In genomic region chr16:89549007-89549700, GRCh38 we compare ENCODE assay signal across 14 cellular contexts. TPM values are rescaled to one million over a fixed set of nuclear protein-coding genes. Genes with fewer than 3 reads are reported as not detected.
DNase-seq lines count a peak whose midpoint lies in the region; ATAC-seq and TF ChIP-seq lines count a peak whose summit lies in the region.
"Had no signal": no experiment of that assay in that cellular context is flagged by ENCODE, and none has a peak within 500 bp of the region (broad histone marks: within the 10 kb centered on the region; RNA-seq: fewer than 3 reads in every experiment).

No MANE protein-coding gene starts in this region.

- ATAC-seq in naive thymus-derived CD8-positive, alpha-beta T cell: peak; percentile 90 to 94
- ATAC-seq in HG02571 (IDR thresholded peaks at IDR 0.05; ENCODE audit: unreplicated experiment): no peak

- H3K4me1 ChIP-seq in OCI-LY7 (ENCODE audit: insufficient read depth, low read length, poor library complexity, severe bottlenecking): peaks cover 4% of the 10 kb centered on the region
- H3K4me1 ChIP-seq: thyroid gland had no signal

- peak overlapping the region; percentile 27 for H3K27ac ChIP-seq in OCI-LY7 (ENCODE audit: low read depth, low read length, poor library complexity, severe bottlenecking)
- H3K27ac ChIP-seq: brain microvascular endothelial cell, GM23248, thyroid gland had no signal

- H4K20me1 ChIP-seq in OCI-LY7 (ENCODE audit: insufficient read depth, low read length): no peaks in the 10 kb centered on the region

- H3K36me3 ChIP-seq in OCI-LY7 (ENCODE audit: insufficient read depth, low read length): peaks cover 52% of the 10 kb centered on the region; the same call in 1 of the 2 replicates

- no peaks in the 10 kb centered on the region for H3K9me3 Mint-ChIP-seq in activated T-cell treated with anti-CD3 and anti-CD28 coated beads, Interleukin-2, amount 50 U/mL, for 24 hours
- no peaks in the 10 kb centered on the region for H3K9me3 Mint-ChIP-seq in activated T-helper 2 cell treated with anti-CD3 and anti-CD28 coated beads, Interferon-gamma antibody, Interleukin-2, Interleukin-4, amounts not matched to agents 10 μg/mL and 5 μg/mL and 100 μg/mL, durations not matched to agents 14 hours and 24 hours and 36 hours
- no peaks in the 10 kb centered on the region for H3K9me3 Mint-ChIP-seq in naive thymus-derived CD8-positive, alpha-beta T cell

- H3K9me2 ChIP-seq in OCI-LY7 (ENCODE audit: insufficient read depth, low read length): no peaks in the 10 kb centered on the region

- H3K36me3 Mint-ChIP-seq in activated T-cell treated with anti-CD3 and anti-CD28 coated beads, Interleukin-2, amount 50 U/mL, for 24 hours (ENCODE audit: low read depth): peaks cover 88% of the 10 kb centered on the region
- peaks cover 43% of the 10 kb centered on the region for H3K36me3 Mint-ChIP-seq in activated T-helper 2 cell treated with anti-CD3 and anti-CD28 coated beads, Interferon-gamma antibody, Interleukin-2, Interleukin-4, amounts not matched to agents 10 μg/mL and 5 μg/mL and 100 μg/mL, durations not matched to agents 14 hours and 24 hours and 36 hours (ENCODE audit: low read depth)
- H3K36me3 Mint-ChIP-seq in naive thymus-derived CD8-positive, alpha-beta T cell: peaks cover 0 to 52% (median 8%) of the 10 kb centered on the region in 3 donors

- H3K79me2 ChIP-seq in OCI-LY7 (ENCODE audit: insufficient read depth, low read depth, low read length): no peaks in the 10 kb centered on the region

- CTCF ChIA-PET in OCI-LY7 (lab: Charles Lee; ENCODE audit: unreplicated experiment): no interaction called here

- H3K4me1 Mint-ChIP-seq in activated T-cell treated with anti-CD3 and anti-CD28 coated beads, Interleukin-2, amount 50 U/mL, for 24 hours (ENCODE audit: low read depth): peaks cover 19% of the 10 kb centered on the region
- peaks cover 6% of the 10 kb centered on the region for H3K4me1 Mint-ChIP-seq in activated T-helper 2 cell treated with anti-CD3 and anti-CD28 coated beads, Interferon-gamma antibody, Interleukin-2, Interleukin-4, amounts not matched to agents 10 μg/mL and 5 μg/mL and 100 μg/mL, durations not matched to agents 14 hours and 24 hours and 36 hours (ENCODE audit: low read depth)
- peaks cover 9 to 35% (median 24%) of the 10 kb centered on the region in 4 donors for H3K4me1 Mint-ChIP-seq in naive thymus-derived CD8-positive, alpha-beta T cell

- no peak overlapping the region for H3K4me3 Mint-ChIP-seq in activated T-cell treated with anti-CD3 and anti-CD28 coated beads, Interleukin-2, amount 50 U/mL, for 24 hours
- no peak overlapping the region for H3K4me3 Mint-ChIP-seq in activated T-helper 2 cell treated with anti-CD3 and anti-CD28 coated beads, Interferon-gamma antibody, Interleukin-2, Interleukin-4, amounts not matched to agents 10 μg/mL and 5 μg/mL and 100 μg/mL, durations not matched to agents 14 hours and 24 hours and 36 hours (ENCODE audit: low read depth)
- H3K4me3 Mint-ChIP-seq in naive thymus-derived CD8-positive, alpha-beta T cell: peak overlapping the region; percentile 33 to 91 (median 78)

- no peak for TF ChIP-seq CTCF in OCI-LY7 (conservative IDR thresholded peaks at IDR 0.05; ENCODE audit: low read length)

- no peak for DNase-seq in activated T-cell treated with anti-CD3 and anti-CD28 coated beads, Interleukin-2, amount 50 U/mL, for 24 hours
- no peak for DNase-seq in activated T-cell treated with anti-CD3 and anti-CD28 coated beads, Interleukin-2, amount 50 U/mL, for 48 hours
- DNase-seq in OCI-LY7 (ENCODE audit: low spot score): no peak
- no peak for DNase-seq in activated T-helper 2 cell treated with anti-CD3 and anti-CD28 coated beads, Interferon-gamma antibody, Interleukin-2, Interleukin-4, amounts not matched to agents 10 μg/mL and 5 μg/mL and 100 μg/mL, durations not matched to agents 14 hours and 24 hours and 36 hours (ENCODE audit: low spot score)
- peak in 7 of 10 donors; percentile 24 to 82 (median 61) for DNase-seq in naive thymus-derived CD8-positive, alpha-beta T cell
- no peak for DNase-seq in RKO (ENCODE audit: low spot score)
- DNase-seq in kidney glomerular epithelial cell (lab: John Stamatoyannopoulos, UW): no peak
- DNase-seq: brain microvascular endothelial cell, EL, GM23248, NCI-H1417, NCI-H510A treated with DMSO at 0.1 percent for 48 hours, thyroid gland had no signal

- no peak overlapping the region for H2AFZ ChIP-seq in OCI-LY7 (ENCODE audit: low read length)
- H2AFZ ChIP-seq: GM23248 had no signal

- no peaks in the 10 kb centered on the region for H3K9me3 ChIP-seq in OCI-LY7 (ENCODE audit: low read length)
- H3K9me3 ChIP-seq: thyroid gland had no signal

- POLR2A ChIA-PET in OCI-LY7 (lab: Charles Lee): interaction anchor here (1.5 kb wide), 1 partner anchor 23 kb away, joined by 7 read pairs; no protein-coding TSS in a partner anchor
- POLR2A ChIA-PET in naive thymus-derived CD8-positive, alpha-beta T cell (lab: Charles Lee): interaction anchor here (0.6 to 2.5 kb wide), 13 partner anchors 9 to 1118 kb away, joined by 3 to 15 read pairs (median 4); partner anchors contain the start of genes RPL13 and SPG7

- H3K4me3 ChIP-seq in OCI-LY7 (ENCODE audit: low read depth, low read length, poor library complexity, severe bottlenecking): no peak overlapping the region
- H3K4me3 ChIP-seq: GM23248, thyroid gland had no signal

- no peak overlapping the region for H3K4me2 ChIP-seq in OCI-LY7 (ENCODE audit: low read length)

- intact Hi-C loops in OCI-LY7 (cut with micrococcal nuclease; ENCODE audit: unreplicated experiment): no loop called here
- intact Hi-C loops in activated T-helper 2 cell treated with anti-CD3 and anti-CD28 coated beads, Interferon-gamma antibody, Interleukin-2, Interleukin-4, amounts not matched to agents 10 μg/mL and 5 μg/mL and 100 μg/mL, durations not matched to agents 14 hours and 24 hours and 36 hours (cut with micrococcal nuclease): no loop called here

- no peaks in the 10 kb centered on the region for H3K27me3 Mint-ChIP-seq in activated T-cell treated with anti-CD3 and anti-CD28 coated beads, Interleukin-2, amount 50 U/mL, for 24 hours
- no peaks in the 10 kb centered on the region for H3K27me3 Mint-ChIP-seq in activated T-helper 2 cell treated with anti-CD3 and anti-CD28 coated beads, Interferon-gamma antibody, Interleukin-2, Interleukin-4, amounts not matched to agents 10 μg/mL and 5 μg/mL and 100 μg/mL, durations not matched to agents 14 hours and 24 hours and 36 hours (ENCODE audit: low read depth)
- H3K27me3 Mint-ChIP-seq in naive thymus-derived CD8-positive, alpha-beta T cell: no peaks in the 10 kb centered on the region

- H3K27ac Mint-ChIP-seq in activated T-cell treated with anti-CD3 and anti-CD28 coated beads, Interleukin-2, amount 50 U/mL, for 24 hours: peak overlapping the region; percentile 63
- H3K27ac Mint-ChIP-seq in activated T-helper 2 cell treated with anti-CD3 and anti-CD28 coated beads, Interferon-gamma antibody, Interleukin-2, Interleukin-4, amounts not matched to agents 10 μg/mL and 5 μg/mL and 100 μg/mL, durations not matched to agents 14 hours and 24 hours and 36 hours: peak overlapping the region; percentile 84
- H3K27ac Mint-ChIP-seq in naive thymus-derived CD8-positive, alpha-beta T cell: peak overlapping the region; percentile 86 to 99 (median 96)

- no TSS peak for BruUV-seq in OCI-LY7 (replicated peaks; lab: Mats Ljungman, UMichigan)

RNA-seq across cellular contexts. Expression of gene RPL13, which starts 11.3 kb away (rescaled TPM):
- total RNA-seq in OCI-LY7 (2014; rRNA removed; shearing (Covaris generic)): 7,440 and 9,791 TPM in 2 replicates
- total RNA-seq in OCI-LY7 (2022): 2,903 and 2,928 TPM in 2 replicates
- 2,404 and 2,406 TPM in 2 replicates for total RNA-seq in activated T-helper 2 cell treated with anti-CD3 and anti-CD28 coated beads, Interferon-gamma antibody, Interleukin-2, Interleukin-4, amounts not matched to agents 10 μg/mL and 5 μg/mL and 100 μg/mL, durations not matched to agents 14 hours and 24 hours and 36 hours
- total RNA-seq in naive thymus-derived CD8-positive, alpha-beta T cell: 1,000 to 10,000 TPM; 5,034 to 5,103 TPM
- polyA plus RNA-seq in naive thymus-derived CD8-positive, alpha-beta T cell: 1,000 to 10,000 TPM; 5,034 to 7,902 (median 7,525) TPM

RNA-seq across cellular contexts. Expression of gene CPNE7, which starts 26.4 kb away (rescaled TPM):
- total RNA-seq in OCI-LY7 (2014; rRNA removed; shearing (Covaris generic)): 0.33 TPM in 1 of 2 replicates, not detected in the other
- total RNA-seq in OCI-LY7 (2022): 0.83 TPM in 1 of 2 replicates, not detected in the other
- total RNA-seq in activated T-helper 2 cell treated with anti-CD3 and anti-CD28 coated beads, Interferon-gamma antibody, Interleukin-2, Interleukin-4, amounts not matched to agents 10 μg/mL and 5 μg/mL and 100 μg/mL, durations not matched to agents 14 hours and 24 hours and 36 hours: 19.8 and 25.7 TPM in 2 replicates
- total RNA-seq in naive thymus-derived CD8-positive, alpha-beta T cell: under 1 TPM in 1 of 2 experiments, not detected in 1; 0.23 TPM
- polyA plus RNA-seq in naive thymus-derived CD8-positive, alpha-beta T cell: under 1 TPM in 1 of 3 donors, not detected in 2; 0.53 TPM

RNA-seq across cellular contexts. Expression of gene SPG7, which starts 41.0 kb away (rescaled TPM):
- 77.6 and 92.7 TPM in 2 replicates for total RNA-seq in OCI-LY7 (2014; rRNA removed; shearing (Covaris generic))
- total RNA-seq in OCI-LY7 (2022): 106 and 121 TPM in 2 replicates
- 115 and 125 TPM in 2 replicates for total RNA-seq in activated T-helper 2 cell treated with anti-CD3 and anti-CD28 coated beads, Interferon-gamma antibody, Interleukin-2, Interleukin-4, amounts not matched to agents 10 μg/mL and 5 μg/mL and 100 μg/mL, durations not matched to agents 14 hours and 24 hours and 36 hours
- total RNA-seq in naive thymus-derived CD8-positive, alpha-beta T cell: 100 to 1,000 TPM; 164 to 169 TPM
- 10 to 100 TPM; 44.8 to 58.2 (median 44.9) TPM for polyA plus RNA-seq in naive thymus-derived CD8-positive, alpha-beta T cell

RNA-seq across cellular contexts. Expression of gene ANKRD11, which starts 58.8 kb away (rescaled TPM):
- total RNA-seq in OCI-LY7 (2014; rRNA removed; shearing (Covaris generic)): 87.0 and 89.1 TPM in 2 replicates
- 247 and 251 TPM in 2 replicates for total RNA-seq in OCI-LY7 (2022)
- total RNA-seq in activated T-helper 2 cell treated with anti-CD3 and anti-CD28 coated beads, Interferon-gamma antibody, Interleukin-2, Interleukin-4, amounts not matched to agents 10 μg/mL and 5 μg/mL and 100 μg/mL, durations not matched to agents 14 hours and 24 hours and 36 hours: 142 and 144 TPM in 2 replicates
- total RNA-seq in naive thymus-derived CD8-positive, alpha-beta T cell: 100 to 1,000 TPM; 326 to 328 TPM
- 10 to 100 TPM in 2 of 3 donors, 1 to 10 TPM in 1; 8.9 to 61.1 (median 13.9) TPM for polyA plus RNA-seq in naive thymus-derived CD8-positive, alpha-beta T cell

Comparison
In these comparisons a context has a peak if more than half of its experiments do, and no peak if none do; other contexts are left out.
1. DNase-seq: peak in naive thymus-derived CD8-positive, alpha-beta T cell (7 of 10); none in activated T-cell treated with anti-CD3 and anti-CD28 coated beads, Interleukin-2, amount 50 U/mL, for 24 hours (single experiment), activated T-cell treated with anti-CD3 and anti-CD28 coated beads, Interleukin-2, amount 50 U/mL, for 48 hours (0 of 2), OCI-LY7 (single experiment), activated T-helper 2 cell treated with anti-CD3 and anti-CD28 coated beads, Interferon-gamma antibody, Interleukin-2, Interleukin-4, amounts not matched to agents 10 μg/mL and 5 μg/mL and 100 μg/mL, durations not matched to agents 14 hours and 24 hours and 36 hours (single experiment), RKO (single experiment) and kidney glomerular epithelial cell (single experiment).
2. H3K4me3 Mint-ChIP-seq: peak in naive thymus-derived CD8-positive, alpha-beta T cell (10 of 10); none in activated T-cell treated with anti-CD3 and anti-CD28 coated beads, Interleukin-2, amount 50 U/mL, for 24 hours (single experiment) and activated T-helper 2 cell treated with anti-CD3 and anti-CD28 coated beads, Interferon-gamma antibody, Interleukin-2, Interleukin-4, amounts not matched to agents 10 μg/mL and 5 μg/mL and 100 μg/mL, durations not matched to agents 14 hours and 24 hours and 36 hours (single experiment).
3. RNA of gene CPNE7, which starts 26.4 kb away (total RNA-seq): 19.8 to 25.7 TPM in activated T-helper 2 cell treated with anti-CD3 and anti-CD28 coated beads, Interferon-gamma antibody, Interleukin-2, Interleukin-4, amounts not matched to agents 10 μg/mL and 5 μg/mL and 100 μg/mL, durations not matched to agents 14 hours and 24 hours and 36 hours; 0.23 TPM in naive thymus-derived CD8-positive, alpha-beta T cell and 0.33 to 0.83 TPM in OCI-LY7; every median in the first group is over 10 times any median in the second.
4. Peak in every context shown above with its lines, with median percentiles within 50 percentile points of each other: H3K27ac Mint-ChIP-seq.